ENCODE assay signal across 1 cellular context in the genomic region with DNA sequence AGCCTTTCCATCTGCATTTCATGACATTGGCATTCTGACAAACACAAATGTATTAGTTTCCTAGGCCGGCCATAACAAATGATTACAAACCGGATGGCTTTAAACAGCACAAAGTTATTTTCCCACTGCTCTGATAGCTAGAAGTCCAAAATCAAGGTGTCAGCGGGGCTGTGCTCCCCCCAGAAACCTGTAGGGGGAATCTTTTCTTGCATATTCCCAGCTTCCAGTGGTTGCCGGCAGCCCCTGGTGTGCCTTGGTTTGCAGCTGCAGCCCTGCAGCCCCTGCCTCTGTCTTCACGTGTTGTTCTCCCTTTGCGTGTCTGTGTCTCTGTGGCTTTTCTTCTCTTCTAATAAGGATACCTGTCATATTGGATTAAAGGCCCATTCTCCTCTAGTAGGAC.
TF ChIP-seq lines count a peak whose summit lies in the region.

No MANE protein-coding gene starts in this region.

TF ChIP-seq in H1, 55 proteins besides CTCF, POLR2A, EP300 and RAD21:
- TF ChIP-seq FOSL1 (IDR thresholded peaks at IDR 0.05; ENCODE audit: insufficient read depth, low read depth, low read length) (no peak), POU5F1 (IDR thresholded peaks at IDR 0.05; ENCODE audit: low read depth, low read length) (0 out of 2 replicates have a peak, but pooled peaks have one; percentile 0)
